ENCODE assay signal across 5 cellular contexts in the genomic region with DNA sequence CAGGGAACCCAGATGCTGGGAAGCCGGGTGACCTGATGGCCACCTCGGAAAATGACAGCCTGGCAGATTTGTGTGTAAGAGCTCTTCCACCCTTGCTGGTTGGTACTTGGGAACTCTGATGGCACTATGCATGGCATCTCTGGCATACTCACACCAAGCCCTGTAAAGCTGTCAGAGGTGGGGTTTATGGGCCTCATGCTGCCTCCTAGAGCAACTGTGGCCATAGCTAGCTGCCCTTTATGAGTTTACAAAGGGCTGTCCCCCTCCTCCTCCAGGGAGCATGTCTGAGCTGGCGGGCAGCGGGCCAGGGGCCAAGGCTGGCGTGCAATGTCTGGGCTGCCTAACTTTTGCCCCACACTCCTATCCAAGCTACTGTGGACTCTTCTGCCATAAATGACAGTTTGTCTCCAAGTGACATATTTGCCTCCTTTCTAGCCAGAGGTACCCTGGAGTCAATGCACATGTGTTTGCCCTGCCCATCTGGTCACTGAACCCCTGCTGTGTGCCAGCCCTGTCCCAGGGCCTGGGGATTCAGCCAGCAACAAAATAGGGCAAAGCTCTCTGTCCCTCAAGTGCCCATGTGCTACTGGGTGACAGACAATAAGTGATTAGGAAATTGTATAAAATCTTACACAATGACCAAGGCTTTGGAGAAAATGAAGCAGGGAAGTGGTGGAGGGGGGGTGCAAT. TPM values are rescaled to one million over a fixed set of nuclear protein-coding genes. Genes with fewer than 3 reads are reported as not detected.
"Had no signal": no experiment of that assay in that cellular context is flagged by ENCODE, and none has a peak within 500 bp of the region (broad histone marks: within the 10 kb centered on the region; RNA-seq: fewer than 3 reads in every experiment).

No MANE protein-coding gene starts in this region.

RNA-seq across cellular contexts. Expression of a gene that starts 15.8 kb away (rescaled TPM):
- total RNA-seq: GM23248, H4, H7, HFFc6, HT1080 had no signal
- polyA plus RNA-seq: GM23248 had no signal
